10 cellular contexts compared by ENCODE assay signal in the genomic region with DNA sequence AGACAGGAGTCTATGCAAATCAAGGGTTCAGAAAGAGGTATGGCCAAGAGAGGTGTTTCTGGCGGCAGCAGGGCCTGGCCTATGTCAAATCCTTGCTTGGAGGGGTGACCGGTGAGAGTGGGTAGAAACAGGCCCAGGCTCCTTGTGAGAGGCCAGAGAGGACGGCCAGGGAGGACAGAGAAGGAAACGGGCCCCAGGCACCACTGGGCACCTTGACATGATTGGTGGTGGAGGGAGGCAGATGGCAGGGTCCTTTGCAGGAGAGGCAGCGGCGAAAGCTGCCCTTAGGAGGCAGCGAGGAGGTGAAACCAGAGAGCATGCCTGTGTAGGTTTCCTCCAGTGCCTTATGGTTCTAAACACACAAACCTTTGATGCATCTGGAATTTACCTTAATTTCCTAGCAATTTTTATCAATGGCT. TPM values are rescaled to one million over a fixed set of nuclear protein-coding genes. Genes with fewer than 3 reads are reported as not detected.
A peak's percentile ranks its signal among the peaks of the same experiment; 100 is the strongest.
DNase-seq lines count a peak whose midpoint lies in the region; ATAC-seq and TF ChIP-seq lines count a peak whose summit lies in the region.
"Had no signal": no experiment of that assay in that cellular context is flagged by ENCODE, and none has a peak within 500 bp of the region (broad histone marks: within the 10 kb centered on the region; RNA-seq: fewer than 3 reads in every experiment).

No MANE protein-coding gene starts in this region.

- H3K27me3 ChIP-seq in foreskin keratinocyte = no peaks in the 10 kb centered on the region

- peaks cover 22% of the 10 kb centered on the region for H3K4me1 ChIP-seq in foreskin keratinocyte

- peak; percentile 25 for ATAC-seq in foreskin keratinocyte
- no peak for ATAC-seq in HG03342 (IDR thresholded peaks at IDR 0.05; ENCODE audit: unreplicated experiment)
- ATAC-seq in GM18867 (IDR thresholded peaks at IDR 0.05; ENCODE audit: unreplicated experiment) = no peak
- ATAC-seq: stimulated activated naive CD8-positive, alpha-beta T cell treated with anti-CD3 and anti-CD28 coated beads, Interleukin-15, Interleukin-2, amounts not matched to agents 100 U/mL and 50 U/mL, for 24 hours had no signal

- DNase-seq in NCI-H82 (lab: John Stamatoyannopoulos, UW) = peak; percentile 52
- DNase-seq in NCI-H82 treated with DMSO at 0.1 percent for 48 hours (lab: John Stamatoyannopoulos, UW; ENCODE audit: unreplicated experiment) = no peak
- peak; percentile 22 for DNase-seq in SHP77 treated with DMSO at 0.1 percent for 48 hours (lab: John Stamatoyannopoulos, UW)
- no peak for DNase-seq in foreskin keratinocyte
- no peak for DNase-seq in substantia nigra (lab: John Stamatoyannopoulos, UW)
- DNase-seq in HUDEP-2 (lab: John Stamatoyannopoulos, UW; ENCODE audit: unreplicated experiment in 76 of 76) = no peak
- DNase-seq: NCI-H2029; stimulated activated naive CD8-positive, alpha-beta T cell treated with anti-CD3 and anti-CD28 coated beads, Interleukin-15, Interleukin-2, amounts not matched to agents 100 U/mL and 50 U/mL, for 24 hours had no signal

- H3K27ac ChIP-seq in foreskin keratinocyte (peak overlapping the region; percentile 41), substantia nigra (ENCODE audit: low read depth, low read length, poor library complexity, severe bottlenecking) (peak overlapping the region; percentile 18)

- TF ChIP-seq CTCF in foreskin keratinocyte (conservative IDR thresholded peaks at IDR 0.05) = peak; percentile 28

RNA-seq across cellular contexts. Expression of a gene that starts 6.2 kb away (rescaled TPM):
- 3.4 and 4.3 TPM in 2 replicates for total RNA-seq in foreskin keratinocyte
- 5.4 and 7.4 TPM in 2 replicates for polyA plus RNA-seq in foreskin keratinocyte

Comparison
In these comparisons a context has a peak if more than half of its experiments do, and no peak if none do; other contexts are left out.
1. DNase-seq: peak in NCI-H82 (single experiment) and SHP77 treated with DMSO at 0.1 percent for 48 hours (single experiment); none in NCI-H82 treated with DMSO at 0.1 percent for 48 hours (single experiment), foreskin keratinocyte (0 of 2), substantia nigra (0 of 49) and HUDEP-2 (0 of 76).